17 cellular contexts compared by ENCODE assay signal in genomic region chr4:168794092-168794707, GRCh38.
"Had no signal": no experiment of that assay in that cellular context is flagged by ENCODE, and none has a peak within 500 bp of the region (broad histone marks: within the 10 kb centered on the region; RNA-seq: fewer than 3 reads in every experiment).

No MANE protein-coding gene starts in this region.

- H3K27me3 Mint-ChIP-seq: naive B cell, type B pancreatic cell had no signal

- H3K27ac Mint-ChIP-seq: activated CD8-positive, alpha-beta T cell treated with anti-CD3 and anti-CD28 coated beads, Interleukin-2, amount 10 ng/mL, durations not matched to agents 7 days and 5 days; activated naive CD4-positive, alpha-beta T cell treated with anti-CD3 and anti-CD28 coated beads, Interleukin-2, amount 50 U/mL, for 72 hours; activated T-cell treated with anti-CD3 and anti-CD28 coated beads, Interleukin-2, amount 50 U/mL, for 72 hours; effector memory CD8-positive, alpha-beta T cell; type B pancreatic cell had no signal

- H3K9me3 ChIP-seq: heart left ventricle, neutrophil, right atrium auricular region had no signal

- DNase-seq: activated CD4-positive, alpha-beta T cell treated with anti-CD3 and anti-CD28 coated beads for 4 hours; activated CD8-positive, alpha-beta memory T cell treated with anti-CD3 and anti-CD28 coated beads, Interleukin-2, amount 50 U/mL, for 4 hours; activated CD8-positive, alpha-beta T cell treated with anti-CD3 and anti-CD28 coated beads, Interleukin-2, amount 10 ng/mL, durations not matched to agents 7 days and 5 days; activated gamma-delta T cell; activated T-cell treated with anti-CD3 and anti-CD28 coated beads, Interleukin-2, amount 50 U/mL, for 72 hours; central memory CD4-positive, alpha-beta T cell; effector memory CD8-positive, alpha-beta T cell; heart left ventricle; naive B cell; stimulated activated naive CD8-positive, alpha-beta T cell treated with anti-CD3 and anti-CD28 coated beads, Interleukin-15, Interleukin-2, amounts not matched to agents 100 U/mL and 50 U/mL, for 24 hours; T-helper 17 cell had no signal

- FAIRE-seq: frontal cortex had no signal

- H3K36me3 ChIP-seq: heart left ventricle, neutrophil, right atrium auricular region had no signal

- H3K27ac ChIP-seq: neutrophil had no signal

- H3K4me3 Mint-ChIP-seq: activated CD8-positive, alpha-beta T cell treated with anti-CD3 and anti-CD28 coated beads, Interleukin-2, amount 10 ng/mL, durations not matched to agents 7 days and 5 days; activated T-cell treated with anti-CD3 and anti-CD28 coated beads, Interleukin-2, amount 50 U/mL, for 72 hours; effector memory CD8-positive, alpha-beta T cell; naive B cell; T-helper 17 cell; type B pancreatic cell had no signal

- H3K4me1 Mint-ChIP-seq: T-helper 17 cell had no signal

- H3K4me3 ChIP-seq: heart left ventricle, lung, right atrium auricular region had no signal

- H3K27me3 ChIP-seq: heart left ventricle, right atrium auricular region had no signal

- H3K9me3 Mint-ChIP-seq: activated naive CD4-positive, alpha-beta T cell treated with anti-CD3 and anti-CD28 coated beads, Interleukin-2, amount 50 U/mL, for 72 hours; activated T-cell treated with anti-CD3 and anti-CD28 coated beads, Interleukin-2, amount 50 U/mL, for 72 hours; effector memory CD8-positive, alpha-beta T cell; naive B cell; type B pancreatic cell had no signal

- H3K36me3 Mint-ChIP-seq: activated naive CD4-positive, alpha-beta T cell treated with anti-CD3 and anti-CD28 coated beads, Interleukin-2, amount 50 U/mL, for 72 hours; naive B cell had no signal

- ATAC-seq: activated CD8-positive, alpha-beta T cell treated with anti-CD3 and anti-CD28 coated beads, Interleukin-2, amount 10 ng/mL, durations not matched to agents 7 days and 5 days; effector memory CD8-positive, alpha-beta T cell; stimulated activated naive CD8-positive, alpha-beta T cell treated with anti-CD3 and anti-CD28 coated beads, Interleukin-15, Interleukin-2, amounts not matched to agents 100 U/mL and 50 U/mL, for 24 hours; T-helper 17 cell had no signal
